In genomic region chr11:94127632-94128031, GRCh38 we compare ENCODE assay signal across 8 cellular contexts. TPM values are rescaled to one million over a fixed set of nuclear protein-coding genes. Genes with fewer than 3 reads are reported as not detected.
DNase-seq lines count a peak whose midpoint lies in the region; ATAC-seq and TF ChIP-seq lines count a peak whose summit lies in the region.

No MANE protein-coding gene starts in this region.

- no peaks in the 10 kb centered on the region for H3K36me3 Mint-ChIP-seq in CD4-positive, alpha-beta T cell (ENCODE audit: low read depth)
- H3K36me3 Mint-ChIP-seq in MCF 10A (ENCODE audit: insufficient read depth, unreplicated experiment) (no peaks in the 10 kb centered on the region), nephron (ENCODE audit: low read depth) (no peaks in the 10 kb centered on the region)

- no peaks in the 10 kb centered on the region for H3K27me3 Mint-ChIP-seq in CD4-positive, alpha-beta T cell
- H3K27me3 Mint-ChIP-seq in MCF 10A (ENCODE audit: insufficient read depth, unreplicated experiment) (no peaks in the 10 kb centered on the region), nephron (ENCODE audit: low read depth) (no peaks in the 10 kb centered on the region)

- TF ChIP-seq CTCF in CD4-positive, alpha-beta T cell (IDR thresholded peaks at IDR 0.05), result no peak
- TF ChIP-seq CTCF in MCF 10A (IDR thresholded peaks at IDR 0.05; ENCODE audit: unreplicated experiment) (no peak), nephron (IDR thresholded peaks at IDR 0.05; ENCODE audit: unreplicated experiment in 3 of 3) (no peak)

- no peak for DNase-seq in CD4-positive, alpha-beta T cell
- DNase-seq in M059J (ENCODE audit: low read depth), result peak; percentile 22
- no peak for DNase-seq in MCF 10A (ENCODE audit: unreplicated experiment)
- DNase-seq in DMS 273 treated with DMSO at 0.1 percent for 48 hours (lab: John Stamatoyannopoulos, UW), result no peak
- no peak for DNase-seq in NOMO-1 treated with dmso at 0.1 percent for 144 hours (lab: John Stamatoyannopoulos, UW; ENCODE audit: unreplicated experiment)
- DNase-seq in stimulated activated CD4-positive, alpha-beta T cell treated with anti-CD3 and anti-CD28 coated beads, Interleukin-4, amount 100 ng/mL, for 24 hours, result no peak
- DNase-seq in ureter (ENCODE audit: low spot score), result no peak

- H3K9me3 ChIP-seq in CD4-positive, alpha-beta T cell (ENCODE audit: control insufficient read depth, low read length), result no peaks in the 10 kb centered on the region

- peaks cover 17% of the 10 kb centered on the region for H3K4me1 Mint-ChIP-seq in CD4-positive, alpha-beta T cell (ENCODE audit: low read depth)
- peaks cover 16% of the 10 kb centered on the region for H3K4me1 Mint-ChIP-seq in MCF 10A (ENCODE audit: insufficient read depth, unreplicated experiment)
- H3K4me1 Mint-ChIP-seq in nephron, result peaks cover 22% of the 10 kb centered on the region

- no peak for ATAC-seq in CD4-positive, alpha-beta T cell (ENCODE audit: poor library complexity)

- peak overlapping the region; percentile 90 for H3K27ac Mint-ChIP-seq in CD4-positive, alpha-beta T cell
- H3K27ac Mint-ChIP-seq in MCF 10A (ENCODE audit: low read depth, unreplicated experiment) (no peak overlapping the region), nephron (peak overlapping the region; percentile 95 to 99 (median 96))

- no TSS peak for BruUV-seq in MCF 10A (replicated peaks; lab: Mats Ljungman, UMichigan)

- CTCF ChIA-PET in CD4-positive, alpha-beta T cell (lab: Charles Lee), result no interaction called here
- CTCF ChIA-PET in MCF 10A (lab: Yijun Ruan, JAX), result interaction anchor here (0.6 to 2.1 kb wide), 6 partner anchors 15 to 495 kb away, joined by 3 to 8 read pairs (median 4); partner anchors contain the start of gene MED17

- POLR2A ChIA-PET in CD4-positive, alpha-beta T cell (lab: Charles Lee), result interaction anchor here (3.0 kb wide), 1 partner anchor 387 kb away, joined by 26 read pairs; the partner anchor contains the start of genes C11orf54 and TAF1D
- POLR2A ChIA-PET in MCF 10A (lab: Yijun Ruan, JAX), result interaction anchor here (0.6 to 4.8 kb wide), 11 partner anchors 8 to 648 kb away, joined by 3 to 36 read pairs (median 12); partner anchors contain the start of genes C11orf54 and TAF1D

- no peaks in the 10 kb centered on the region for H3K9me3 Mint-ChIP-seq in CD4-positive, alpha-beta T cell
- H3K9me3 Mint-ChIP-seq in MCF 10A (ENCODE audit: unreplicated experiment), result no peaks in the 10 kb centered on the region
- peaks cover 4% of the 10 kb centered on the region for H3K9me3 Mint-ChIP-seq in nephron

- no peak overlapping the region for H3K27ac ChIP-seq in CD4-positive, alpha-beta T cell (ENCODE audit: low read depth, low read length)

- H3K4me3 Mint-ChIP-seq in CD4-positive, alpha-beta T cell, result peak overlapping the region; percentile 93
- H3K4me3 Mint-ChIP-seq in MCF 10A (ENCODE audit: unreplicated experiment) (peak overlapping the region; percentile 49), nephron (peak overlapping the region in 2 of 3 experiments; percentile 96)

- no peaks in the 10 kb centered on the region for H3K27me3 ChIP-seq in CD4-positive, alpha-beta T cell (ENCODE audit: control insufficient read depth, insufficient read depth, low read length)

- intact Hi-C loops in CD4-positive, alpha-beta T cell (cut with DNase I, micrococcal nuclease), result loop anchor here (2.0 to 5.0 kb wide), 3 partner anchors 345 to 465 kb away; partner anchors contain the start of gene CEP295 (in 1 of the 2)
- intact Hi-C loops in MCF 10A (cut with micrococcal nuclease), result loop anchor here (5.0 kb wide), 1 partner anchor 205 kb away; no protein-coding TSS in a partner anchor

RNA-seq across cellular contexts. Expression of gene PANX1, which starts 1.0 kb away (rescaled TPM):
- total RNA-seq in CD4-positive, alpha-beta T cell, result 1 to 10 TPM; 4.8 to 4.9 TPM
- 47.8 and 49.8 TPM in 2 replicates for total RNA-seq in M059J (2014; rRNA removed; shearing (Covaris generic))
- 26.1 and 30.1 TPM in 2 replicates for total RNA-seq in MCF 10A (2022)
- total RNA-seq in ureter, result 14.5 TPM
